18 cellular contexts compared by ENCODE assay signal in the genomic region with DNA sequence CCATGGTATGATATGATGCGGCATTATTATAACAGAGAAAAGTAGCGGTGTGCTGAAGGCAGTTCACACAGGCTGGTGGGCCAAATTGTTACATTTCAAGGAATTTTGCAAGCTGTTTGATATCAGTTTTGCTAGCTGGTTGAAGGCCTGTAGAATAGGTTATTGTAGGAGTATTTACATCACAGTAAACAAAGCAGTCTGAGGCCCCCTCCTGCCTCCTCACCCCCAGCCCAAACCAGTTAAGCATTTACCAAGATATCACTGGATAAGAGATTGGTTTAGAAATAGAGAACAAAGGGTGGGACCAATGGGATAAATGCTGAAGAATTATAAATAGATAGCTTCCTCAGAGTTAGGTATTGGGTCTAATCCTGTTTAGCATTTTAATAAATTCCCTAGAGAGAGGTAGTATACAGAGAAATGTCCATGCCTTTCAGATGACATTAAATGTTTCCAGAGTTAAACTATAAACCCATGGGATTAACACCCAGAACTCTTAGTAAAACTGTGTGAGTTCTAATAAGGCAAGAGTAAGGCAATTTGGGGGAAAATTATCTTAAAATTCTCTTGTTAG. TPM values are rescaled to one million over a fixed set of nuclear protein-coding genes. Genes with fewer than 3 reads are reported as not detected.
DNase-seq lines count a peak whose midpoint lies in the region; ATAC-seq and TF ChIP-seq lines count a peak whose summit lies in the region.
"Had no signal": no experiment of that assay in that cellular context is flagged by ENCODE, and none has a peak within 500 bp of the region (broad histone marks: within the 10 kb centered on the region; RNA-seq: fewer than 3 reads in every experiment).

No MANE protein-coding gene starts in this region.

- H3K36me3 Mint-ChIP-seq in endothelial cell (ENCODE audit: low read depth, unreplicated experiment) (peaks cover 4% of the 10 kb centered on the region), neural progenitor cell (peaks cover 2% of the 10 kb centered on the region)
- H3K36me3 Mint-ChIP-seq: CD8-positive, alpha-beta T cell; natural killer cell treated with Interleukin-12 subunit alpha and Interleukin-12 subunit beta and Interleukin-15 and Interleukin-18, amount 100 ng/mL, for 72 hours had no signal

- whole genome bisulfite sequencing in aorta, 2 donors = 32 to 49% methylated on average over 2 of the region's 2 CpGs

- H3F3A ChIP-seq in neural progenitor cell (ENCODE audit: low read depth) = peaks cover 62% of the 10 kb centered on the region

- H3K4me2 ChIP-seq in neural progenitor cell = peak overlapping the region; percentile 84

- no peaks in the 10 kb centered on the region for H3K27me3 ChIP-seq in left ventricle myocardium inferior (ENCODE audit: low read depth)
- H3K27me3 ChIP-seq in neural progenitor cell = no peaks in the 10 kb centered on the region
- no peaks in the 10 kb centered on the region for H3K27me3 ChIP-seq in aorta (ENCODE audit: control insufficient read depth in 1 of 2, insufficient read depth in 2 of 2, low read length in 1 of 2)
- H3K27me3 ChIP-seq in H7 (ENCODE audit: control insufficient read depth, insufficient read depth, low read length) = no peaks in the 10 kb centered on the region
- H3K27me3 ChIP-seq: dorsolateral prefrontal cortex, thyroid gland had no signal

- no peaks in the 10 kb centered on the region for H3K36me3 ChIP-seq in left ventricle myocardium inferior
- no peaks in the 10 kb centered on the region for H3K36me3 ChIP-seq in neural progenitor cell
- H3K36me3 ChIP-seq in aorta (ENCODE audit: control insufficient read depth in 1 of 2, insufficient read depth in 2 of 2, low read length in 1 of 2) = no peaks in the 10 kb centered on the region
- H3K36me3 ChIP-seq in H7 (replicated peaks; ENCODE audit: control insufficient read depth, insufficient read depth, low read length) = no peaks in the 10 kb centered on the region
- H3K36me3 ChIP-seq: thyroid gland had no signal

- H3K9me3 ChIP-seq in left ventricle myocardium inferior (replicated peaks) (no peaks in the 10 kb centered on the region), neural progenitor cell (ENCODE audit: low read depth) (no peaks in the 10 kb centered on the region), aorta (ENCODE audit: control insufficient read depth, low read length) (no peaks in the 10 kb centered on the region)
- H3K9me3 ChIP-seq: thyroid gland had no signal

- H3K9me3 Mint-ChIP-seq in endothelial cell (ENCODE audit: unreplicated experiment) (no peaks in the 10 kb centered on the region), neural progenitor cell (peaks cover 4% of the 10 kb centered on the region)
- H3K9me3 Mint-ChIP-seq: CD8-positive, alpha-beta T cell; natural killer cell treated with Interleukin-12 subunit alpha and Interleukin-12 subunit beta and Interleukin-15 and Interleukin-18, amount 100 ng/mL, for 72 hours had no signal

- TF ChIP-seq CTCF in left ventricle myocardium inferior (IDR thresholded peaks at IDR 0.05; ENCODE audit: borderline replicate concordance) (no peak), endothelial cell (IDR thresholded peaks at IDR 0.05; ENCODE audit: unreplicated experiment) (no peak), neural progenitor cell (IDR thresholded peaks at IDR 0.05) (no peak)

- ATAC-seq in Right ventricle myocardium superior (ENCODE audit: poor library complexity) (no peak), aorta (ENCODE audit: low FRiP score) (no peak), HG03175 (IDR thresholded peaks at IDR 0.05; ENCODE audit: unreplicated experiment) (no peak)
- ATAC-seq: activated CD4-positive, CD25-positive, alpha-beta regulatory T cell treated with anti-CD3 and anti-CD28 coated beads, Interleukin-2, amount 50 U/mL, for 24 hours; activated CD8-positive, alpha-beta memory T cell treated with anti-CD3 and anti-CD28 coated beads, Interleukin-2, amount 10 ng/mL, durations not matched to agents 7 days and 5 days; CD8-positive, alpha-beta T cell; natural killer cell treated with Interleukin-12 subunit alpha and Interleukin-12 subunit beta and Interleukin-15 and Interleukin-18, amount 100 ng/mL, for 72 hours had no signal

- DNase-seq in left ventricle myocardium inferior (no peak), Right ventricle myocardium superior (no peak), endothelial cell (ENCODE audit: low spot score) (no peak), neural progenitor cell (ENCODE audit: low spot score) (peak; percentile 26), aorta (no peak), H7 (no peak), SKM-1 (lab: John Stamatoyannopoulos, UW; ENCODE audit: unreplicated experiment) (no peak)
- DNase-seq: activated CD8-positive, alpha-beta memory T cell treated with anti-CD3 and anti-CD28 coated beads, Interleukin-2, amount 10 ng/mL, durations not matched to agents 7 days and 5 days; activated naive CD4-positive, alpha-beta T cell; CD8-positive, alpha-beta T cell; dorsolateral prefrontal cortex; NCI-H2171; retina; thyroid gland had no signal

- H3K4me1 Mint-ChIP-seq in endothelial cell (ENCODE audit: unreplicated experiment) (peaks cover 34% of the 10 kb centered on the region), neural progenitor cell (peaks cover 56% of the 10 kb centered on the region)

- H2AFZ ChIP-seq in neural progenitor cell (replicated peaks) = no peak overlapping the region

- no peaks in the 10 kb centered on the region for H4K20me1 ChIP-seq in neural progenitor cell (ENCODE audit: low read depth)

- peaks cover 21% of the 10 kb centered on the region for H3K79me2 ChIP-seq in neural progenitor cell (ENCODE audit: low read depth)

- H3K4me1 ChIP-seq in left ventricle myocardium inferior (peaks cover 68% of the 10 kb centered on the region), neural progenitor cell (peaks cover 62% of the 10 kb centered on the region), aorta (ENCODE audit: control insufficient read depth in 1 of 2, insufficient read depth in 2 of 2, low read length in 2 of 2) (peaks cover 3 to 4% of the 10 kb centered on the region in 2 donors)

- H3K27me3 Mint-ChIP-seq in endothelial cell (ENCODE audit: unreplicated experiment) (peaks cover 4% of the 10 kb centered on the region), neural progenitor cell (ENCODE audit: insufficient read depth, low read depth) (no peaks in the 10 kb centered on the region)

- no peak overlapping the region for H3K4me3 ChIP-seq in left ventricle myocardium inferior
- no peak overlapping the region for H3K4me3 ChIP-seq in neural progenitor cell
- H3K4me3 ChIP-seq in aorta (ENCODE audit: low read length in 2 of 2) = no peak overlapping the region
- no peak overlapping the region for H3K4me3 ChIP-seq in H7 (ENCODE audit: insufficient read depth, low read depth, low read length)
- H3K4me3 ChIP-seq: dorsolateral prefrontal cortex, thyroid gland had no signal

- H3K27ac ChIP-seq in left ventricle myocardium inferior (replicated peaks) = peak overlapping the region; percentile 98
- H3K27ac ChIP-seq in neural progenitor cell = peak overlapping the region; percentile 76
- peak overlapping the region; percentile 67 to 88 for H3K27ac ChIP-seq in aorta (ENCODE audit: low read depth in 1 of 2, low read length in 2 of 2)

- no peak overlapping the region for H3K9ac ChIP-seq in neural progenitor cell

- intact Hi-C loops in left ventricle myocardium inferior (cut with micrococcal nuclease) (loop anchor here (10.0 kb wide), 1 partner anchor 169 kb away; the partner anchor contains the start of gene LTV1), Right ventricle myocardium superior (cut with DNase I) (no loop called here), aorta (cut with DNase I) (loop anchor here (5.0 to 10.0 kb wide), 6 partner anchors 61 to 337 kb away; partner anchors contain the start of gene LTV1 (in 2 of the 2))

- H3K27ac Mint-ChIP-seq in endothelial cell (ENCODE audit: unreplicated experiment) (peak overlapping the region; percentile 74), neural progenitor cell (peak overlapping the region; percentile 38)
- H3K27ac Mint-ChIP-seq: activated CD8-positive, alpha-beta memory T cell treated with anti-CD3 and anti-CD28 coated beads, Interleukin-2, amount 10 ng/mL, durations not matched to agents 7 days and 5 days; CD8-positive, alpha-beta T cell; natural killer cell treated with Interleukin-12 subunit alpha and Interleukin-12 subunit beta and Interleukin-15 and Interleukin-18, amount 100 ng/mL, for 72 hours; T-helper 1 cell treated with Interleukin-12 subunit alpha and Interleukin-12 subunit beta and Interleukin-4 antibody, amounts not matched to agents 30 μg/mL and 1 μg/mL, for 36 hours had no signal

- H3K4me3 Mint-ChIP-seq in endothelial cell (ENCODE audit: unreplicated experiment) = no peak overlapping the region
- H3K4me3 Mint-ChIP-seq in neural progenitor cell = no peak overlapping the region
- H3K4me3 Mint-ChIP-seq: activated CD8-positive, alpha-beta memory T cell treated with anti-CD3 and anti-CD28 coated beads, Interleukin-2, amount 10 ng/mL, durations not matched to agents 7 days and 5 days; CD8-positive, alpha-beta T cell; natural killer cell treated with Interleukin-12 subunit alpha and Interleukin-12 subunit beta and Interleukin-15 and Interleukin-18, amount 100 ng/mL, for 72 hours; T-helper 1 cell treated with Interleukin-12 subunit alpha and Interleukin-12 subunit beta and Interleukin-4 antibody, amounts not matched to agents 30 μg/mL and 1 μg/mL, for 36 hours had no signal

RNA-seq across cellular contexts. Expression of gene PHACTR2, which starts 2.4 kb away (rescaled TPM):
- total RNA-seq in left ventricle myocardium inferior (71.0 TPM), Right ventricle myocardium superior (70.0 TPM), endothelial cell (ENCODE audit: unreplicated experiment) (181 TPM), neural progenitor cell (ENCODE audit: low replicate concordance) (36.0 and 45.4 TPM in 2 replicates), aorta (10 to 100 TPM; 87.1 to 96.8 TPM)
- polyA plus RNA-seq in aorta = 10 to 100 TPM; 15.3 TPM
- 35.1 and 38.4 TPM in 2 replicates for total RNA-seq in H7 (2014; rRNA removed; shearing (Covaris generic))
